ENCODE assay signal across 34 cellular contexts in the genomic region with DNA sequence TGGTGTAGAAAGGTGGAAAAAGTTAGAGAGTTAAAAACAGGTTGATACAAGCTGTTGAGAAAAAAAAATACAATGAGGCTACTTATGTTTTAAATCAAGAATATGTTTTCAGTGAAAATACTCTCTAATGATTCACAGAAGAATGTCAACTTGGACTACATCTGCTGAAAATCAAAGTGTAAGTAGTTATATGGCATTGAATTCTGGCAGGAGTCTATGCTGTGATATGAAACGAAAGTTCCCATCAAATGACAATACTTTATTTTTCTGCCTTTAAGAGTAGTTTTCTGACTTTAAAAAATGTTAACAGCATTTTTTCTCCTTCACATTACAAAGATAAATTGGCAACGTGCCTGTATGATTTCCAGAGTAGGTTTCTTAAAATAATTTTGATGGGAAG.
"Had no signal": no experiment of that assay in that cellular context is flagged by ENCODE, and none has a peak within 500 bp of the region (broad histone marks: within the 10 kb centered on the region; RNA-seq: fewer than 3 reads in every experiment).

No MANE protein-coding gene starts in this region.

- H3K4me3 Mint-ChIP-seq: activated CD4-positive, alpha-beta memory T cell treated with anti-CD3 and anti-CD28 coated beads, Interleukin-2, amount 10 ng/mL, durations not matched to agents 7 days and 5 days; activated CD4-positive, alpha-beta T cell treated with anti-CD3 and anti-CD28 coated beads for 36 hours; activated CD4-positive, alpha-beta T cell treated with anti-CD3 and anti-CD28 coated beads, Interleukin-2, amount 10 ng/mL, durations not matched to agents 7 days and 5 days; activated naive CD8-positive, alpha-beta T cell; activated T-cell treated with anti-CD3 and anti-CD28 coated beads, Interleukin-2, amount 50 U/mL, for 24 hours; activated T-cell treated with anti-CD3 and anti-CD28 coated beads, Interleukin-2, amount 50 U/mL, for 72 hours; dendritic cell treated with granulocyte-macrophage colony-stimulating factor and Interleukin-4, amounts not matched to agents 40 ng/mL and 50 ng/mL, for 4 days; endodermal cell had no signal

- H3K9me3 ChIP-seq: adrenal gland, body of pancreas, breast epithelium, esophagus muscularis mucosa, gastrocnemius medialis, heart left ventricle had no signal

- H3K27ac Mint-ChIP-seq: activated CD4-positive, alpha-beta memory T cell treated with anti-CD3 and anti-CD28 coated beads, Interleukin-2, amount 10 ng/mL, durations not matched to agents 7 days and 5 days; activated CD4-positive, alpha-beta T cell treated with anti-CD3 and anti-CD28 coated beads for 36 hours; activated CD4-positive, alpha-beta T cell treated with anti-CD3 and anti-CD28 coated beads, Interleukin-2, amount 10 ng/mL, durations not matched to agents 7 days and 5 days; activated naive CD8-positive, alpha-beta T cell; activated T-cell treated with anti-CD3 and anti-CD28 coated beads, Interleukin-2, amount 50 U/mL, for 24 hours; activated T-cell treated with anti-CD3 and anti-CD28 coated beads, Interleukin-2, amount 50 U/mL, for 72 hours; dendritic cell treated with granulocyte-macrophage colony-stimulating factor and Interleukin-4, amounts not matched to agents 40 ng/mL and 50 ng/mL, for 4 days; endodermal cell had no signal

- H3K27me3 ChIP-seq: adrenal gland, body of pancreas, breast epithelium, cardiac muscle cell, esophagus muscularis mucosa, foreskin keratinocyte, gastrocnemius medialis, heart left ventricle had no signal

- H3K27me3 Mint-ChIP-seq: activated CD4-positive, alpha-beta memory T cell treated with anti-CD3 and anti-CD28 coated beads, Interleukin-2, amount 10 ng/mL, durations not matched to agents 7 days and 5 days; activated CD4-positive, alpha-beta T cell treated with anti-CD3 and anti-CD28 coated beads, Interleukin-2, amount 10 ng/mL, durations not matched to agents 7 days and 5 days; activated T-cell treated with anti-CD3 and anti-CD28 coated beads, Interleukin-2, amount 50 U/mL, for 24 hours; dendritic cell treated with granulocyte-macrophage colony-stimulating factor and Interleukin-4, amounts not matched to agents 40 ng/mL and 50 ng/mL, for 4 days had no signal

- H3K4me1 Mint-ChIP-seq: activated CD4-positive, alpha-beta memory T cell treated with anti-CD3 and anti-CD28 coated beads, Interleukin-2, amount 10 ng/mL, durations not matched to agents 7 days and 5 days; activated CD4-positive, alpha-beta T cell treated with anti-CD3 and anti-CD28 coated beads for 36 hours; activated CD4-positive, alpha-beta T cell treated with anti-CD3 and anti-CD28 coated beads, Interleukin-2, amount 10 ng/mL, durations not matched to agents 7 days and 5 days had no signal

- ATAC-seq: activated CD4-positive, alpha-beta T cell treated with anti-CD3 and anti-CD28 coated beads for 36 hours; activated T-cell treated with anti-CD3 and anti-CD28 coated beads, Interleukin-2, amount 50 U/mL, for 72 hours; body of pancreas; foreskin keratinocyte; gastrocnemius medialis; heart left ventricle had no signal

- H3K36me3 Mint-ChIP-seq: activated naive CD8-positive, alpha-beta T cell had no signal

- H3K4me1 ChIP-seq: adrenal gland, body of pancreas, breast epithelium, foreskin keratinocyte had no signal

- H3K4me3 ChIP-seq: adrenal gland, body of pancreas, breast epithelium, cardiac muscle cell, coronary artery, dorsolateral prefrontal cortex, esophagus muscularis mucosa, gastrocnemius medialis, heart left ventricle had no signal

- DNase-seq: activated CD4-positive, alpha-beta memory T cell treated with anti-CD3 and anti-CD28 coated beads, Interleukin-2, amount 10 ng/mL, durations not matched to agents 7 days and 5 days; activated CD4-positive, alpha-beta T cell treated with anti-CD3 and anti-CD28 coated beads for 36 hours; activated CD4-positive, alpha-beta T cell treated with anti-CD3 and anti-CD28 coated beads, Interleukin-2, amount 10 ng/mL, durations not matched to agents 7 days and 5 days; activated CD4-positive, alpha-beta T cell treated with anti-CD3 and anti-CD28 coated beads, Interleukin-2, amount 50 U/mL, for 4 hours; activated CD4-positive, CD25-positive, alpha-beta regulatory T cell; activated CD4-positive, CD25-positive, alpha-beta regulatory T cell treated with anti-CD3 and anti-CD28 coated beads, Interleukin-2, amount 50 U/mL, for 72 hours; activated CD8-positive, alpha-beta memory T cell treated with anti-CD3 and anti-CD28 coated beads, Interleukin-2, amount 50 U/mL, for 48 hours; activated gamma-delta T cell treated with Interleukin-2 at 50 U/mL for 16 hours; activated naive CD4-positive, alpha-beta T cell treated with anti-CD3 and anti-CD28 coated beads, Interleukin-2, amount 50 U/mL, for 16 hours; activated naive CD4-positive, alpha-beta T cell treated with Interleukin-2 at 50 U/mL for 16 hours; activated T-cell treated with anti-CD3 and anti-CD28 coated beads for 4 hours; activated T-cell treated with anti-CD3 and anti-CD28 coated beads, Interleukin-2, amount 50 U/mL, for 24 hours; activated T-cell treated with anti-CD3 and anti-CD28 coated beads, Interleukin-2, amount 50 U/mL, for 72 hours; adrenal gland; amygdala; aorta; body of pancreas; central memory CD4-positive, alpha-beta T cell; cerebellar nuclear complex; dorsolateral prefrontal cortex; effector memory CD4-positive, alpha-beta T cell; endodermal cell; erythroblast; foreskin keratinocyte; gastrocnemius medialis; glutamatergic neuron; heart left ventricle; T-helper 2 cell had no signal

- H3K27ac ChIP-seq: adrenal gland, body of pancreas, breast epithelium, cardiac muscle cell, coronary artery, dorsolateral prefrontal cortex, esophagus muscularis mucosa, foreskin keratinocyte, heart left ventricle had no signal

- H3K36me3 ChIP-seq: adrenal gland, breast epithelium, cardiac muscle cell, esophagus muscularis mucosa, gastrocnemius medialis, heart left ventricle had no signal

- H3K9me3 Mint-ChIP-seq: activated CD4-positive, alpha-beta memory T cell treated with anti-CD3 and anti-CD28 coated beads, Interleukin-2, amount 10 ng/mL, durations not matched to agents 7 days and 5 days; activated CD4-positive, alpha-beta T cell treated with anti-CD3 and anti-CD28 coated beads, Interleukin-2, amount 10 ng/mL, durations not matched to agents 7 days and 5 days; activated T-cell treated with anti-CD3 and anti-CD28 coated beads, Interleukin-2, amount 50 U/mL, for 24 hours; dendritic cell treated with granulocyte-macrophage colony-stimulating factor and Interleukin-4, amounts not matched to agents 40 ng/mL and 50 ng/mL, for 4 days; endodermal cell had no signal
